Comparison of ENCODE assay signal across 1 cellular context in the genomic region with DNA sequence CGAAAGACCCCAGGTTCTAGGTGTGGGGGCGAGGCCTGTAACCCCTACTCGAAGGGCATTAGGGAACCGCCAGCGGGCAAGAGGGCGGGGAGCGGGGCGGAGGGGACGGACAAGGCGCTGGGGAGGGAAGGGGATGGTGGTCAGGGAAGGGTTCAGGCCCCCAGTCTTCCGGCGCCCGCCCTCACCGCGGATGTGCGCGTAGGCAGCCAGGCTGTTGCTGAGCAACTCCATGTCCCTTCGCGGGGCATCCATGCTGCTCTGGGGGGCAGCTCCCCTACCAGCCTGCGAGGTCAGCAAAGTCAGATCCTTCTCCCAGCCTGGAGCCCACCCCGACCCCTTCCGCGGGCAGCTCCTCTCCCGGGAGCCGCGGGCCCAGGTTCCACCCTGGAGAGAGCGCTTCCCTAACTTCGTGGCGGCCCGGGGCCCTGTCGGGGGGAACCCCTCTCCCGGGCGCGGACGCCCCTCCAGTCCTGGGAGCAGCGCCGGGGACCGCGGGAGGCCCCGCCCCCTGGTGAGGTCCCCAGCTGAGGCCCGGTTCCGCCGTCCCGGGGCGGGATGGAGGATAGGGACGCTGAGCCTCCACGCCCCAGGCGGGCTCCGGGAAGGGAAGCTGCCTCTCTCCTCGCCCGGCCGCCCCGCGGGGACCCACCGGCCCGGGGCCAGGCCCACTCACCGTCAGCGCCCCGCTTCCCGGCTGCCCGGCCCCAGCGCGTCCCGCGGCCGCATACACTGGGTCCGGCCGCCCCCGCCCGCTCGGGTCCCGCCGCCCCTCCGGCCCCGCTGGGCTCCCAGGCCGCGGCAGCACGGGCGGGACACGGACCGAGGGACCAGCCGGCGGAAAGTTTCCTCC.
A peak's percentile ranks its signal among the peaks of the same experiment; 100 is the strongest.
TF ChIP-seq lines count a peak whose summit lies in the region.

No MANE protein-coding gene starts in this region.

TF ChIP-seq in K562, 482 proteins besides CTCF, POLR2A, EP300 and RAD21 (continues in another document):
- TF ChIP-seq ZNF408 (CRISPR knock-in tag; IDR thresholded peaks at IDR 0.05; ENCODE audit: low read depth) (no peak), TAL1 (IDR thresholded peaks at IDR 0.05) (no peak), POLR2AphosphoS5 (IDR thresholded peaks at IDR 0.05; ENCODE audit: control insufficient read depth, insufficient read depth, low read depth, low read length) (no peak), HDGF (IDR thresholded peaks at IDR 0.05) (no peak), ZC3H4 (CRISPR knock-in tag; IDR thresholded peaks at IDR 0.05; ENCODE audit: borderline replicate concordance) (no peak), ZNF224 (CRISPR knock-in tag; IDR thresholded peaks at IDR 0.05) (no peak), PHTF2 (CRISPR knock-in tag; IDR thresholded peaks at IDR 0.05) (no peak), FUS (optimal IDR thresholded peaks at IDR 0.05; ENCODE audit: low read depth, low read length) (no peak), BDP1 (IDR thresholded peaks at IDR 0.05; ENCODE audit: insufficient read depth, insufficient read length) (no peak), MEF2D (tag; conservative IDR thresholded peaks at IDR 0.05; ENCODE audit: low read depth) (no peak), GATAD2B (IDR thresholded peaks at IDR 0.05; ENCODE audit: borderline replicate concordance) (no peak; the same call in 1 of the 2 replicates), ELF4 (CRISPR knock-in tag; IDR thresholded peaks at IDR 0.05) (no peak), TFAM (CRISPR knock-in tag; conservative IDR thresholded peaks at IDR 0.05) (no peak), MED1 (CRISPR knock-in tag; IDR thresholded peaks at IDR 0.05; ENCODE audit: borderline replicate concordance) (no peak), PHF20 (IDR thresholded peaks at IDR 0.05; ENCODE audit: partially characterized antibody) (no peak), MCM2 (IDR thresholded peaks at IDR 0.05; ENCODE audit: low read depth) (no peak), HIVEP1 (CRISPR knock-in tag; IDR thresholded peaks at IDR 0.05) (no peak), CREM (IDR thresholded peaks at IDR 0.05; ENCODE audit: low read depth) (no peak), XRCC3 (IDR thresholded peaks at IDR 0.05) (no peak), TRIM24 (IDR thresholded peaks at IDR 0.05) (no peak), ZBTB17 (CRISPR knock-in tag; IDR thresholded peaks at IDR 0.05) (peak; percentile 41), ZNF121 (CRISPR knock-in tag; conservative IDR thresholded peaks at IDR 0.05) (no peak), ILF3 (IDR thresholded peaks at IDR 0.05; ENCODE audit: borderline replicate concordance) (no peak), MCM5 (IDR thresholded peaks at IDR 0.05; ENCODE audit: low read depth) (no peak), HNRNPL (IDR thresholded peaks at IDR 0.05; ENCODE audit: low read depth, low read length) (no peak), ZNF696 (CRISPR knock-in tag; conservative IDR thresholded peaks at IDR 0.05) (no peak), TEAD4 (IDR thresholded peaks at IDR 0.05; ENCODE audit: low read length) (no peak), TEAD4 (CRISPR knock-in tag; IDR thresholded peaks at IDR 0.05; ENCODE audit: borderline replicate concordance) (no peak), ZNF76 (CRISPR knock-in tag; IDR thresholded peaks at IDR 0.05; ENCODE audit: borderline replicate concordance) (no peak), FOXK2 (conservative IDR thresholded peaks at IDR 0.05 in 1 of 2, IDR thresholded peaks at IDR 0.05 in 1 of 2; ENCODE audit: low read depth in 2 of 2) (no peak), MXI1 (IDR thresholded peaks at IDR 0.05; ENCODE audit: low read depth, low read length) (no peak), ZNF778 (CRISPR knock-in tag; IDR thresholded peaks at IDR 0.05) (no peak), HMGN3 (IDR thresholded peaks at IDR 0.05; ENCODE audit: borderline replicate concordance, extremely low read depth, insufficient read length, low read depth, low read length) (peak; percentile 56), SMAD3 (CRISPR knock-in tag; conservative IDR thresholded peaks at IDR 0.05) (no peak), C11orf30 (IDR thresholded peaks at IDR 0.05; ENCODE audit: low read depth) (no peak), DIDO1 (tag; IDR thresholded peaks at IDR 0.05; ENCODE audit: low read depth) (no peak), SAFB (IDR thresholded peaks at IDR 0.05; ENCODE audit: borderline replicate concordance, low read depth, low read length) (no peak), ETV1 (tag; conservative IDR thresholded peaks at IDR 0.05; ENCODE audit: low read depth) (no peak), PHF21A (IDR thresholded peaks at IDR 0.05; ENCODE audit: borderline replicate concordance, low read depth) (no peak), NCOR1 (IDR thresholded peaks at IDR 0.05) (no peak), RBM15 (IDR thresholded peaks at IDR 0.05; ENCODE audit: insufficient read depth, low read length) (no peak), RCOR1 (IDR thresholded peaks at IDR 0.05; ENCODE audit: borderline replicate concordance in 1 of 2, low read depth in 2 of 2, low read length in 2 of 2) (no peak), FOXP1 (CRISPR knock-in tag; IDR thresholded peaks at IDR 0.05) (no peak), TCF3 (CRISPR knock-in tag; IDR thresholded peaks at IDR 0.05) (no peak), ILK (tag; IDR thresholded peaks at IDR 0.05; ENCODE audit: borderline replicate concordance, low read depth) (no peak), CHD2 (IDR thresholded peaks at IDR 0.05; ENCODE audit: low read depth, low read length) (no peak), TARDBP (IDR thresholded peaks at IDR 0.05) (peak; percentile 31; the same call in 1 of the 2 replicates), HDAC1 (IDR thresholded peaks at IDR 0.05) (peak in 1 of 2 experiments; percentile 30; a peak in 1 of 4 replicates), ZNF77 (CRISPR knock-in tag; IDR thresholded peaks at IDR 0.05) (no peak), PYGO2 (tag; IDR thresholded peaks at IDR 0.05) (no peak), ESRRB (CRISPR knock-in tag; IDR thresholded peaks at IDR 0.05; ENCODE audit: borderline replicate concordance) (no peak), BMI1 (IDR thresholded peaks at IDR 0.05; ENCODE audit: low read length) (no peak)
- TF ChIP-seq, protein P1, sequence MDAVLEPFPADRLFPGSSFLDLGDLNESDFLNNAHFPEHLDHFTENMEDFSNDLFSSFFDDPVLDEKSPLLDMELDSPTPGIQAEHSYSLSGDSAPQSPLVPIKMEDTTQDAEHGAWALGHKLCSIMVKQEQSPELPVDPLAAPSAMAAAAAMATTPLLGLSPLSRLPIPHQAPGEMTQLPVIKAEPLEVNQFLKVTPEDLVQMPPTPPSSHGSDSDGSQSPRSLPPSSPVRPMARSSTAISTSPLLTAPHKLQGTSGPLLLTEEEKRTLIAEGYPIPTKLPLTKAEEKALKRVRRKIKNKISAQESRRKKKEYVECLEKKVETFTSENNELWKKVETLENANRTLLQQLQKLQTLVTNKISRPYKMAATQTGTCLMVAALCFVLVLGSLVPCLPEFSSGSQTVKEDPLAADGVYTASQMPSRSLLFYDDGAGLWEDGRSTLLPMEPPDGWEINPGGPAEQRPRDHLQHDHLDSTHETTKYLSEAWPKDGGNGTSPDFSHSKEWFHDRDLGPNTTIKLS (IDR thresholded peaks at IDR 0.05; ENCODE audit: borderline replicate concordance, low read depth), result no peak
- TF ChIP-seq, protein P2, sequence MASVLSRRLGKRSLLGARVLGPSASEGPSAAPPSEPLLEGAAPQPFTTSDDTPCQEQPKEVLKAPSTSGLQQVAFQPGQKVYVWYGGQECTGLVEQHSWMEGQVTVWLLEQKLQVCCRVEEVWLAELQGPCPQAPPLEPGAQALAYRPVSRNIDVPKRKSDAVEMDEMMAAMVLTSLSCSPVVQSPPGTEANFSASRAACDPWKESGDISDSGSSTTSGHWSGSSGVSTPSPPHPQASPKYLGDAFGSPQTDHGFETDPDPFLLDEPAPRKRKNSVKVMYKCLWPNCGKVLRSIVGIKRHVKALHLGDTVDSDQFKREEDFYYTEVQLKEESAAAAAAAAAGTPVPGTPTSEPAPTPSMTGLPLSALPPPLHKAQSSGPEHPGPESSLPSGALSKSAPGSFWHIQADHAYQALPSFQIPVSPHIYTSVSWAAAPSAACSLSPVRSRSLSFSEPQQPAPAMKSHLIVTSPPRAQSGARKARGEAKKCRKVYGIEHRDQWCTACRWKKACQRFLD (CRISPR knock-in tag; IDR thresholded peaks at IDR 0.05), result 0 out of 2 replicates have a peak, but pooled peaks have one; percentile 11
- TF ChIP-seq, protein P3, sequence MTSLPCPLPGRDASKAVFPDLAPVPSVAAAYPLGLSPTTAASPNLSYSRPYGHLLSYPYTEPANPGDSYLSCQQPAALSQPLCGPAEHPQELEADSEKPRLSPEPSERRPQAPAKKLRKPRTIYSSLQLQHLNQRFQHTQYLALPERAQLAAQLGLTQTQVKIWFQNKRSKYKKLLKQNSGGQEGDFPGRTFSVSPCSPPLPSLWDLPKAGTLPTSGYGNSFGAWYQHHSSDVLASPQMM (CRISPR knock-in tag; IDR thresholded peaks at IDR 0.05), result no peak
- TF ChIP-seq, protein P4, sequence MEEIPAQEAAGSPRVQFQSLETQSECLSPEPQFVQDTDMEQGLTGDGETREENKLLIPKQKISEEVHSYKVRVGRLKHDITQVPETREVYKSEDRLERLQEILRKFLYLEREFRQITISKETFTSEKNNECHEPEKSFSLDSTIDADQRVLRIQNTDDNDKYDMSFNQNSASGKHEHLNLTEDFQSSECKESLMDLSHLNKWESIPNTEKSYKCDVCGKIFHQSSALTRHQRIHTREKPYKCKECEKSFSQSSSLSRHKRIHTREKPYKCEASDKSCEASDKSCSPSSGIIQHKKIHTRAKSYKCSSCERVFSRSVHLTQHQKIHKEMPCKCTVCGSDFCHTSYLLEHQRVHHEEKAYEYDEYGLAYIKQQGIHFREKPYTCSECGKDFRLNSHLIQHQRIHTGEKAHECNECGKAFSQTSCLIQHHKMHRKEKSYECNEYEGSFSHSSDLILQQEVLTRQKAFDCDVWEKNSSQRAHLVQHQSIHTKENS (CRISPR knock-in tag; IDR thresholded peaks at IDR 0.05), result no peak
- TF ChIP-seq, protein P5, sequence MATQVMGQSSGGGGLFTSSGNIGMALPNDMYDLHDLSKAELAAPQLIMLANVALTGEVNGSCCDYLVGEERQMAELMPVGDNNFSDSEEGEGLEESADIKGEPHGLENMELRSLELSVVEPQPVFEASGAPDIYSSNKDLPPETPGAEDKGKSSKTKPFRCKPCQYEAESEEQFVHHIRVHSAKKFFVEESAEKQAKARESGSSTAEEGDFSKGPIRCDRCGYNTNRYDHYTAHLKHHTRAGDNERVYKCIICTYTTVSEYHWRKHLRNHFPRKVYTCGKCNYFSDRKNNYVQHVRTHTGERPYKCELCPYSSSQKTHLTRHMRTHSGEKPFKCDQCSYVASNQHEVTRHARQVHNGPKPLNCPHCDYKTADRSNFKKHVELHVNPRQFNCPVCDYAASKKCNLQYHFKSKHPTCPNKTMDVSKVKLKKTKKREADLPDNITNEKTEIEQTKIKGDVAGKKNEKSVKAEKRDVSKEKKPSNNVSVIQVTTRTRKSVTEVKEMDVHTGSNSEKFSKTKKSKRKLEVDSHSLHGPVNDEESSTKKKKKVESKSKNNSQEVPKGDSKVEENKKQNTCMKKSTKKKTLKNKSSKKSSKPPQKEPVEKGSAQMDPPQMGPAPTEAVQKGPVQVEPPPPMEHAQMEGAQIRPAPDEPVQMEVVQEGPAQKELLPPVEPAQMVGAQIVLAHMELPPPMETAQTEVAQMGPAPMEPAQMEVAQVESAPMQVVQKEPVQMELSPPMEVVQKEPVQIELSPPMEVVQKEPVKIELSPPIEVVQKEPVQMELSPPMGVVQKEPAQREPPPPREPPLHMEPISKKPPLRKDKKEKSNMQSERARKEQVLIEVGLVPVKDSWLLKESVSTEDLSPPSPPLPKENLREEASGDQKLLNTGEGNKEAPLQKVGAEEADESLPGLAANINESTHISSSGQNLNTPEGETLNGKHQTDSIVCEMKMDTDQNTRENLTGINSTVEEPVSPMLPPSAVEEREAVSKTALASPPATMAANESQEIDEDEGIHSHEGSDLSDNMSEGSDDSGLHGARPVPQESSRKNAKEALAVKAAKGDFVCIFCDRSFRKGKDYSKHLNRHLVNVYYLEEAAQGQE (CRISPR knock-in tag; IDR thresholded peaks at IDR 0.05; ENCODE audit: low read depth), result peak; percentile 50; the same call in 1 of the 2 replicates
- TF ChIP-seq, protein P6, sequence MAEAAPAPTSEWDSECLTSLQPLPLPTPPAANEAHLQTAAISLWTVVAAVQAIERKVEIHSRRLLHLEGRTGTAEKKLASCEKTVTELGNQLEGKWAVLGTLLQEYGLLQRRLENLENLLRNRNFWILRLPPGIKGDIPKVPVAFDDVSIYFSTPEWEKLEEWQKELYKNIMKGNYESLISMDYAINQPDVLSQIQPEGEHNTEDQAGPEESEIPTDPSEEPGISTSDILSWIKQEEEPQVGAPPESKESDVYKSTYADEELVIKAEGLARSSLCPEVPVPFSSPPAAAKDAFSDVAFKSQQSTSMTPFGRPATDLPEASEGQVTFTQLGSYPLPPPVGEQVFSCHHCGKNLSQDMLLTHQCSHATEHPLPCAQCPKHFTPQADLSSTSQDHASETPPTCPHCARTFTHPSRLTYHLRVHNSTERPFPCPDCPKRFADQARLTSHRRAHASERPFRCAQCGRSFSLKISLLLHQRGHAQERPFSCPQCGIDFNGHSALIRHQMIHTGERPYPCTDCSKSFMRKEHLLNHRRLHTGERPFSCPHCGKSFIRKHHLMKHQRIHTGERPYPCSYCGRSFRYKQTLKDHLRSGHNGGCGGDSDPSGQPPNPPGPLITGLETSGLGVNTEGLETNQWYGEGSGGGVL (CRISPR knock-in tag; IDR thresholded peaks at IDR 0.05), result no peak
- TF ChIP-seq, protein P7, sequence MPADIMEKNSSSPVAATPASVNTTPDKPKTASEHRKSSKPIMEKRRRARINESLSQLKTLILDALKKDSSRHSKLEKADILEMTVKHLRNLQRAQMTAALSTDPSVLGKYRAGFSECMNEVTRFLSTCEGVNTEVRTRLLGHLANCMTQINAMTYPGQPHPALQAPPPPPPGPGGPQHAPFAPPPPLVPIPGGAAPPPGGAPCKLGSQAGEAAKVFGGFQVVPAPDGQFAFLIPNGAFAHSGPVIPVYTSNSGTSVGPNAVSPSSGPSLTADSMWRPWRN (IDR thresholded peaks at IDR 0.05; ENCODE audit: low read depth), result no peak
- TF ChIP-seq, protein P8, sequence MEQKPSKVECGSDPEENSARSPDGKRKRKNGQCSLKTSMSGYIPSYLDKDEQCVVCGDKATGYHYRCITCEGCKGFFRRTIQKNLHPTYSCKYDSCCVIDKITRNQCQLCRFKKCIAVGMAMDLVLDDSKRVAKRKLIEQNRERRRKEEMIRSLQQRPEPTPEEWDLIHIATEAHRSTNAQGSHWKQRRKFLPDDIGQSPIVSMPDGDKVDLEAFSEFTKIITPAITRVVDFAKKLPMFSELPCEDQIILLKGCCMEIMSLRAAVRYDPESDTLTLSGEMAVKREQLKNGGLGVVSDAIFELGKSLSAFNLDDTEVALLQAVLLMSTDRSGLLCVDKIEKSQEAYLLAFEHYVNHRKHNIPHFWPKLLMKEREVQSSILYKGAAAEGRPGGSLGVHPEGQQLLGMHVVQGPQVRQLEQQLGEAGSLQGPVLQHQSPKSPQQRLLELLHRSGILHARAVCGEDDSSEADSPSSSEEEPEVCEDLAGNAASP (IDR thresholded peaks at IDR 0.05), result no peak
- TF ChIP-seq, protein P9, sequence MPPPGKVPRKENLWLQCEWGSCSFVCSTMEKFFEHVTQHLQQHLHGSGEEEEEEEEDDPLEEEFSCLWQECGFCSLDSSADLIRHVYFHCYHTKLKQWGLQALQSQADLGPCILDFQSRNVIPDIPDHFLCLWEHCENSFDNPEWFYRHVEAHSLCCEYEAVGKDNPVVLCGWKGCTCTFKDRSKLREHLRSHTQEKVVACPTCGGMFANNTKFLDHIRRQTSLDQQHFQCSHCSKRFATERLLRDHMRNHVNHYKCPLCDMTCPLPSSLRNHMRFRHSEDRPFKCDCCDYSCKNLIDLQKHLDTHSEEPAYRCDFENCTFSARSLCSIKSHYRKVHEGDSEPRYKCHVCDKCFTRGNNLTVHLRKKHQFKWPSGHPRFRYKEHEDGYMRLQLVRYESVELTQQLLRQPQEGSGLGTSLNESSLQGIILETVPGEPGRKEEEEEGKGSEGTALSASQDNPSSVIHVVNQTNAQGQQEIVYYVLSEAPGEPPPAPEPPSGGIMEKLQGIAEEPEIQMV (tag; conservative IDR thresholded peaks at IDR 0.05; ENCODE audit: low read depth), result no peak
